ENCODE assay signal across 21 cellular contexts in genomic region chr18:44651918-44652317, GRCh38. TPM values are rescaled to one million over a fixed set of nuclear protein-coding genes. Genes with fewer than 3 reads are reported as not detected.
DNase-seq lines count a peak whose midpoint lies in the region; ATAC-seq, FAIRE-seq and TF ChIP-seq lines count a peak whose summit lies in the region.
"Had no signal": no experiment of that assay in that cellular context is flagged by ENCODE, and none has a peak within 500 bp of the region (broad histone marks: within the 10 kb centered on the region; RNA-seq: fewer than 3 reads in every experiment).

No MANE protein-coding gene starts in this region.

- BruUV-seq in K562 (replicated peaks; lab: Mats Ljungman, UMichigan): no TSS peak

- H3K9me3 ChIP-seq in A549 (no peaks in the 10 kb centered on the region), K562 (replicated peaks; ENCODE audit: control insufficient read depth, insufficient read depth, low read depth, low read length) (no peaks in the 10 kb centered on the region)
- H3K9me3 ChIP-seq: BE2C, thoracic aorta, vagina had no signal

- H3K27me3 Mint-ChIP-seq in GM23338 (ENCODE audit: insufficient read depth, low read depth, poor library complexity) (peaks cover 2% of the 10 kb centered on the region), CD14-positive monocyte (ENCODE audit: low read depth in 3 of 3) (peaks cover 1 to 5% (median 1%) of the 10 kb centered on the region in 3 donors)
- H3K27me3 Mint-ChIP-seq: stimulated activated naive CD8-positive, alpha-beta T cell treated with anti-CD3 and anti-CD28 coated beads, Interleukin-15, Interleukin-2, amounts not matched to agents 100 ng/mL and 50 ng/mL, for 24 hours had no signal

- TF ChIP-seq RAD21 in A549 (conservative IDR thresholded peaks at IDR 0.05 in 1 of 2, IDR thresholded peaks at IDR 0.05 in 1 of 2) (no peak), K562 (CRISPR knock-in tag; conservative IDR thresholded peaks at IDR 0.05 in 1 of 2, IDR thresholded peaks at IDR 0.05 in 1 of 2) (no peak)

- POLR2A ChIA-PET in A549 (lab: Yijun Ruan, JAX) (no interaction called here), K562 (lab: Yijun Ruan, JAX) (no interaction called here)

- intact Hi-C loops in K562 (cut with micrococcal nuclease): no loop called here
- intact Hi-C loops in CD14-positive monocyte (cut with micrococcal nuclease): no loop called here

- H3K56ac ChIP-seq in mesendoderm (ENCODE audit: low read length): no peak overlapping the region

- in situ Hi-C loops in K562 (cut with MboI): no loop called here

- H3K9me3 Mint-ChIP-seq in GM23338 (no peaks in the 10 kb centered on the region; the same call in 2 of the 3 replicates), CD14-positive monocyte (peaks cover 0 to 7% (median 2%) of the 10 kb centered on the region in 7 donors)
- H3K9me3 Mint-ChIP-seq: activated naive CD8-positive, alpha-beta T cell treated with anti-CD3 and anti-CD28 coated beads, Interleukin-2, amount 50 U/mL, for 24 hours; stimulated activated naive CD8-positive, alpha-beta T cell treated with anti-CD3 and anti-CD28 coated beads, Interleukin-15, Interleukin-2, amounts not matched to agents 100 ng/mL and 50 ng/mL, for 24 hours had no signal

- no peak overlapping the region for H2BK5ac ChIP-seq in mesendoderm (ENCODE audit: low read length)

- H3K27ac ChIP-seq in A549: peak overlapping the region; percentile 17 to 61; a peak in 5 of 6 replicates
- H3K27ac ChIP-seq in GM23338 (ENCODE audit: low read depth): no peak overlapping the region
- no peak overlapping the region; the same call in 2 of the 3 replicates for H3K27ac ChIP-seq in K562 (ENCODE audit: extremely low read depth, low read depth, low read length)
- H3K27ac ChIP-seq in mesendoderm (ENCODE audit: low read depth, low read length): peak overlapping the region; percentile 29
- H3K27ac ChIP-seq: thoracic aorta, vagina had no signal

- H3K27ac Mint-ChIP-seq in GM23338 (peak overlapping the region; percentile 20; the same call in 1 of the 2 replicates), CD14-positive monocyte (no peak overlapping the region)
- H3K27ac Mint-ChIP-seq: activated naive CD8-positive, alpha-beta T cell treated with anti-CD3 and anti-CD28 coated beads, Interleukin-2, amount 50 U/mL, for 24 hours; stimulated activated naive CD8-positive, alpha-beta T cell treated with anti-CD3 and anti-CD28 coated beads, Interleukin-15, Interleukin-2, amounts not matched to agents 100 ng/mL and 50 ng/mL, for 24 hours had no signal

- no peak for TF ChIP-seq CTCF in A549 (IDR thresholded peaks at IDR 0.05)
- TF ChIP-seq CTCF in GM23338 (conservative IDR thresholded peaks at IDR 0.05; ENCODE audit: low read depth in 2 of 2): no peak
- TF ChIP-seq CTCF in K562 (IDR thresholded peaks at IDR 0.05 in 2 of 3, conservative IDR thresholded peaks at IDR 0.05 in 1 of 3; ENCODE audit: insufficient read depth in 2 of 3, low read depth in 1 of 3, low read length in 3 of 3): no peak
- no peak for TF ChIP-seq CTCF in CD14-positive monocyte (IDR thresholded peaks at IDR 0.05)

- TF ChIP-seq POLR2A in A549 (IDR thresholded peaks at IDR 0.05; ENCODE audit: low read length): no peak
- no peak for TF ChIP-seq POLR2A in K562 (conservative IDR thresholded peaks at IDR 0.05)

- peaks cover 30% of the 10 kb centered on the region for H3K4me1 ChIP-seq in A549
- H3K4me1 ChIP-seq in GM23338 (ENCODE audit: insufficient read depth): no peaks in the 10 kb centered on the region
- peaks cover 0 to 14% of the 10 kb centered on the region in 2 experiments; a peak in 3 of 5 replicates for H3K4me1 ChIP-seq in K562 (replicated peaks in 1 of 2; ENCODE audit: control insufficient read depth in 2 of 2, insufficient read depth in 2 of 2, low read length in 2 of 2)
- peaks cover 12% of the 10 kb centered on the region for H3K4me1 ChIP-seq in mesendoderm (ENCODE audit: control insufficient read depth, low read depth, low read length)
- H3K4me1 ChIP-seq: BE2C, vagina had no signal

- peak overlapping the region; percentile 51 for H2BK120ac ChIP-seq in mesendoderm (ENCODE audit: low read depth, low read length)

- no peaks in the 10 kb centered on the region for H3K27me3 ChIP-seq in GM23338 (ENCODE audit: insufficient read depth)
- H3K27me3 ChIP-seq in K562 (ENCODE audit: control insufficient read depth in 2 of 2, insufficient read depth in 2 of 2, low read length in 2 of 2): no peaks in the 10 kb centered on the region
- no peaks in the 10 kb centered on the region for H3K27me3 ChIP-seq in mesendoderm (ENCODE audit: insufficient read depth, low read length, poor library complexity)
- H3K27me3 ChIP-seq: BE2C, vagina had no signal

- no peak overlapping the region for H4K8ac ChIP-seq in mesendoderm (ENCODE audit: low read depth, low read length)

- H3K79me1 ChIP-seq in mesendoderm (ENCODE audit: low read length): no peaks in the 10 kb centered on the region

- no peak overlapping the region for H3K23ac ChIP-seq in mesendoderm (ENCODE audit: low read length)

- no peaks in the 10 kb centered on the region for H3K9me1 ChIP-seq in K562 (ENCODE audit: control insufficient read depth, insufficient read depth, low read length)

- H4K20me1 ChIP-seq in GM23338 (replicated peaks; ENCODE audit: insufficient read depth): no peaks in the 10 kb centered on the region
- no peaks in the 10 kb centered on the region for H4K20me1 ChIP-seq in K562 (replicated peaks; ENCODE audit: control insufficient read depth, insufficient read depth, low read length)

- H3K4me3 ChIP-seq in A549 (no peak overlapping the region), GM23338 (no peak overlapping the region), K562 (no peak overlapping the region), mesendoderm (ENCODE audit: low read length) (no peak overlapping the region)
- H3K4me3 ChIP-seq: thoracic aorta, vagina had no signal

- H3F3A ChIP-seq in GM23338 (replicated peaks; ENCODE audit: low read depth): no peaks in the 10 kb centered on the region

- peak overlapping the region; percentile 64 for H2AK5ac ChIP-seq in mesendoderm (ENCODE audit: low read length)

- H3K36me3 ChIP-seq in GM23338 (ENCODE audit: insufficient read depth) (no peaks in the 10 kb centered on the region), K562 (ENCODE audit: control insufficient read depth, insufficient read depth, low read length) (no peaks in the 10 kb centered on the region), mesendoderm (ENCODE audit: control insufficient read depth, insufficient read depth, low read length) (no peaks in the 10 kb centered on the region)
- H3K36me3 ChIP-seq: BE2C, thoracic aorta, vagina had no signal

- no peak overlapping the region for H3K4me3 Mint-ChIP-seq in GM23338
- no peak overlapping the region for H3K4me3 Mint-ChIP-seq in CD14-positive monocyte
- H3K4me3 Mint-ChIP-seq: activated naive CD8-positive, alpha-beta T cell treated with anti-CD3 and anti-CD28 coated beads, Interleukin-2, amount 50 U/mL, for 24 hours; stimulated activated naive CD8-positive, alpha-beta T cell treated with anti-CD3 and anti-CD28 coated beads, Interleukin-15, Interleukin-2, amounts not matched to agents 100 ng/mL and 50 ng/mL, for 24 hours had no signal

- H4K5ac ChIP-seq in mesendoderm (ENCODE audit: low read length): no peak overlapping the region

- H3K79me2 ChIP-seq in GM23338 (replicated peaks; ENCODE audit: insufficient read depth) (no peaks in the 10 kb centered on the region), K562 (ENCODE audit: control insufficient read depth, insufficient read depth, low read length) (no peaks in the 10 kb centered on the region), mesendoderm (ENCODE audit: control insufficient read depth, insufficient read depth, low read length) (no peaks in the 10 kb centered on the region)

- TF ChIP-seq EP300 in A549 (IDR thresholded peaks at IDR 0.05) (no peak), K562 (IDR thresholded peaks at IDR 0.05; ENCODE audit: low read length) (no peak)

- FAIRE-seq in A549 (lab: Jason Lieb, UNC): no peak
- FAIRE-seq in K562 (lab: Jason Lieb, UNC): no peak
- FAIRE-seq: kidney had no signal

- H3K9ac ChIP-seq in K562 (ENCODE audit: insufficient read depth in 1 of 2, low read depth in 2 of 2, low read length in 2 of 2) (no peak overlapping the region), mesendoderm (ENCODE audit: low read length) (no peak overlapping the region)

- H3K36me3 Mint-ChIP-seq in GM23338 (ENCODE audit: low read depth) (no peaks in the 10 kb centered on the region), CD14-positive monocyte (no peaks in the 10 kb centered on the region)

- ATAC-seq in A549 (peak in 1 of 2 experiments; percentile 45; a peak in 1 of 6 replicates), GM23338 (no peak), K562 (peak; percentile 67), GM18498 (IDR thresholded peaks at IDR 0.05; ENCODE audit: unreplicated experiment) (no peak), GM21723 (IDR thresholded peaks at IDR 0.05; ENCODE audit: unreplicated experiment) (no peak)
- ATAC-seq: activated naive CD8-positive, alpha-beta T cell treated with anti-CD3 and anti-CD28 coated beads, Interleukin-2, amount 50 U/mL, for 24 hours had no signal

- H2AFZ ChIP-seq in GM23338: no peak overlapping the region
- peak overlapping the region; percentile 14; the same call in 1 of the 2 replicates for H2AFZ ChIP-seq in K562 (ENCODE audit: low read depth, low read length)

- DNase-seq in A549 (ENCODE audit: low read depth in 1 of 2, low spot score in 1 of 2): no peak
- DNase-seq in GM23338 (ENCODE audit: low spot score): no peak
- DNase-seq in K562 (ENCODE audit: extremely low read depth in 1 of 4, low spot score in 3 of 4): no peak
- peak; percentile 88 for DNase-seq in mesendoderm
- no peak for DNase-seq in GDM1 (lab: John Stamatoyannopoulos, UW)
- DNase-seq in CD14-positive monocyte (ENCODE audit: low spot score): no peak
- DNase-seq: activated CD4-positive, alpha-beta T cell treated with anti-CD3 and anti-CD28 coated beads for 48 hours; activated gamma-delta T cell treated with Interleukin-2 at 50 U/mL for 16 hours; activated naive CD8-positive, alpha-beta T cell treated with anti-CD3 and anti-CD28 coated beads, Interleukin-2, amount 50 U/mL, for 24 hours; activated T-cell treated with anti-CD3 and anti-CD28 coated beads, Interleukin-2, amount 50 U/mL, for 1 hour; BE2C; DMS153; Karpas-422; kidney; MV-4-11 had no signal

- peak overlapping the region; percentile 20 for H3K18ac ChIP-seq in mesendoderm (ENCODE audit: low read length)

- no peaks in the 10 kb centered on the region for H3K9me2 ChIP-seq in GM23338 (ENCODE audit: insufficient read depth)

- H3K4me2 ChIP-seq in A549 (peak overlapping the region; percentile 65), GM23338 (no peak overlapping the region), K562 (ENCODE audit: insufficient read depth, low read length) (peak overlapping the region; percentile 37; the same call in 1 of the 2 replicates), mesendoderm (ENCODE audit: low read length) (no peak overlapping the region)

- CTCF ChIA-PET in A549 (lab: Yijun Ruan, JAX) (no interaction called here), K562 (lab: Yijun Ruan, JAX; ENCODE audit: low intra/inter-chr PET ratio) (no interaction called here)

- H2BK15ac ChIP-seq in mesendoderm (replicated peaks; ENCODE audit: low read depth): no peak overlapping the region

- H3K4ac ChIP-seq in mesendoderm (ENCODE audit: low read depth, low read length): no peak overlapping the region

- 68% methylated on average over 1 of the region's 1 CpG for WGBS in A549 (ENCODE audit: missing lambda C conversion rate)
- 7% methylated on average over 1 of the region's 1 CpG for WGBS in K562 (ENCODE audit: insufficient coverage, low coverage, missing lambda C conversion rate)
- no CpG with 5 or more reads among the region's 1 CpG for WGBS in mesendoderm (ENCODE audit: extremely low coverage, insufficient coverage, low lambda C conversion rate)

- peaks cover 8% of the 10 kb centered on the region; the same call in 2 of the 3 replicates for H3K4me1 Mint-ChIP-seq in GM23338
- H3K4me1 Mint-ChIP-seq in CD14-positive monocyte: no peaks in the 10 kb centered on the region
- H3K4me1 Mint-ChIP-seq: activated naive CD8-positive, alpha-beta T cell treated with anti-CD3 and anti-CD28 coated beads, Interleukin-2, amount 50 U/mL, for 24 hours had no signal

RNA-seq across cellular contexts. Expression of gene SETBP1, which starts 28.8 kb away (rescaled TPM):
- 1.9 and 2.2 TPM in 2 replicates for polyA plus RNA-seq in A549 (2011; rRNA removed)
- polyA plus RNA-seq in A549 (2012; cell fraction: cytosol; rRNA removed): 0.40 and 0.44 TPM in 2 replicates
- 0.31 and 0.75 TPM in 2 replicates for polyA plus RNA-seq in A549 (2012; cell fraction: nucleus; rRNA removed)
- 0.43 to 0.54 TPM (median 0.50 TPM) in 3 replicates for polyA plus RNA-seq in A549 (2017; fragmentation: RNase III; extraction: RNeasy Plus Mini Kit Qiagen cat#74134 plus additional on column Dnase treatment)
- polyA minus RNA-seq in A549 (2011; rRNA and poly(A)+ RNA removed): 4.5 and 4.8 TPM in 2 replicates
- 3.7 and 5.5 TPM in 2 replicates for total RNA-seq in GM23338 (2014; rRNA removed; shearing (Covaris generic))
- 1.6 TPM in 2 replicates for polyA plus RNA-seq in GM23338 (2016; fragmentation: Nextera tagmentation; extraction: Ambion mirVana)
- total RNA-seq in K562 (2011; cell fraction: chromatin; rRNA removed; ENCODE audit: low replicate concordance): 0.95 and 1.1 TPM in 2 replicates
- total RNA-seq in K562 (2011; cell fraction: nucleolus; rRNA removed): 0.13 and 0.33 TPM in 2 replicates
- total RNA-seq in K562 (2011; cell fraction: nucleoplasm; rRNA removed): 0.37 and 0.84 TPM in 2 replicates
- total RNA-seq in K562 (2014; rRNA removed): under 0.01 and 0.04 TPM in 2 replicates
- under 0.01 and 0.04 TPM in 2 replicates for total RNA-seq in K562 (2014; rRNA removed; fragmentation: Illumina TruSeq; extraction: Trizol)
- total RNA-seq in K562 (2015; rRNA removed; fragmentation: Illumina TruSeq; extraction: Trizol): 0.04 TPM in 2 replicates
- 0.13 and 0.18 TPM in 2 replicates for total RNA-seq in K562 (2021)
- polyA plus RNA-seq in K562 (2011; rRNA removed): 0.04 and 0.13 TPM in 2 replicates
- polyA plus RNA-seq in K562 (2011; cell fraction: cytosol; rRNA removed): 0.01 and 0.04 TPM in 2 replicates
- 0.15 and 0.17 TPM in 2 replicates for polyA plus RNA-seq in K562 (2011; cell fraction: nucleus; rRNA removed)
- 0.17 and 0.20 TPM in 2 replicates for polyA plus RNA-seq in K562 (2012)
- 0.04 and 0.10 TPM in 2 replicates for polyA plus RNA-seq in K562 (2014; fragmentation: Illumina TruSeq; extraction: Trizol)
- polyA plus RNA-seq in K562 (2014; fragmentation: Nextera tagmentation; extraction: Ambion mirVana): under 1 TPM; 0.03 TPM
- polyA plus RNA-seq in K562 (2014; rRNA removed): 0.04 and 0.11 TPM in 2 replicates
- polyA minus RNA-seq in K562 (2011; rRNA and poly(A)+ RNA removed): 0.06 and 0.39 TPM in 2 replicates
- not detected in 2 replicates for polyA minus RNA-seq in K562 (2011; cell fraction: cytosol; rRNA and poly(A)+ RNA removed)
- 0.22 and 0.40 TPM in 2 replicates for polyA minus RNA-seq in K562 (2011; cell fraction: nucleus; rRNA and poly(A)+ RNA removed)
- polyA plus RNA-seq in mesendoderm (2013, experiment 1 of 2): 1.9 TPM
- 1.9 TPM for polyA plus RNA-seq in mesendoderm (2013, experiment 2 of 2)
- under 1 TPM in 1 of 2 donors, not detected in 1; 0.01 TPM for polyA plus RNA-seq in CD14-positive monocyte
- total RNA-seq: G401 had no signal

Comparison
In these comparisons a context has a peak if more than half of its experiments do, and no peak if none do; other contexts are left out.
1. H3K27ac ChIP-seq: peak in A549 (2 of 2) and mesendoderm (single experiment); none in GM23338 (single experiment) and K562 (single experiment).
2. H3K4me2 ChIP-seq: peak in A549 (single experiment) and K562 (single experiment); none in GM23338 (single experiment) and mesendoderm (single experiment).